2 cellular contexts compared by ENCODE assay signal in the genomic region with DNA sequence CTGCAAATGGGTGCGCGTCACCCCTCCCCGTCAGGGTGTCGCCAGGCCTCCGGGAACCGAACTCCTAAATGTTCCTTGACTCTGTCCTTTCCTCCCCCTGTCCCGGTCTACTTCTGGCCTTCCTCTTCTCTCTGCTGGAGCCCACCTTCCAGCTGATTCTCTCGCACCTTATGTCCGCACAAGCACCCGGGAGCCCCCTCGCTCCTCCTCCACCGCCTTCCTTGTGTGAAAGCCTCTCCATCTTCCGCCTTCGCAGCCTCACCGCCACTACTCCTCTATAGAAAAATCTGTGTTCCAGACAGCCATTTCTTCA.
TF ChIP-seq lines count a peak whose summit lies in the region.

No MANE protein-coding gene starts in this region.

TF ChIP-seq in SK-N-SH, 30 proteins besides CTCF, POLR2A, EP300 and RAD21 (continued from another document):
- no peak for TF ChIP-seq ZBTB33 (IDR thresholded peaks at IDR 0.05; ENCODE audit: borderline replicate concordance, low read depth)

TF ChIP-seq in SK-N-SH treated with all-trans-retinoic acid at 6 μM for 48 hours, 23 proteins besides CTCF, POLR2A, EP300 and RAD21 (continued from another document):
- TF ChIP-seq CREB5 (CRISPR knock-in tag; IDR thresholded peaks at IDR 0.05; ENCODE audit: low read depth): no peak
- no peak for TF ChIP-seq GLIS3 (CRISPR knock-in tag; IDR thresholded peaks at IDR 0.05)
- no peak for TF ChIP-seq OSR1 (CRISPR knock-in tag; IDR thresholded peaks at IDR 0.05)
- no peak for TF ChIP-seq TOX (CRISPR knock-in tag; IDR thresholded peaks at IDR 0.05; ENCODE audit: borderline replicate concordance)
- no peak for TF ChIP-seq PPARA (CRISPR knock-in tag; IDR thresholded peaks at IDR 0.05; ENCODE audit: borderline replicate concordance)
- no peak for TF ChIP-seq ARNTL (CRISPR knock-in tag; IDR thresholded peaks at IDR 0.05; ENCODE audit: borderline replicate concordance, low read depth)
- no peak for TF ChIP-seq CSDC2 (CRISPR knock-in tag; IDR thresholded peaks at IDR 0.05)
- TF ChIP-seq ESRRG (CRISPR knock-in tag; IDR thresholded peaks at IDR 0.05): no peak
- TF ChIP-seq ZFP3 (CRISPR knock-in tag; IDR thresholded peaks at IDR 0.05): no peak
- TF ChIP-seq ZFP30 (CRISPR knock-in tag; IDR thresholded peaks at IDR 0.05): no peak
